ENCODE assay signal across 22 cellular contexts in genomic region chr11:72707032-72707431, GRCh38. TPM values are rescaled to one million over a fixed set of nuclear protein-coding genes. Genes with fewer than 3 reads are reported as not detected.
"Had no signal": no experiment of that assay in that cellular context is flagged by ENCODE, and none has a peak within 500 bp of the region (broad histone marks: within the 10 kb centered on the region; RNA-seq: fewer than 3 reads in every experiment).

No MANE protein-coding gene starts in this region.

- H3K4me1 Mint-ChIP-seq: activated naive CD8-positive, alpha-beta T cell treated with anti-CD3 and anti-CD28 coated beads, Interleukin-2, amount 50 U/mL, for 24 hours had no signal

- DNase-seq: activated CD4-positive, alpha-beta T cell treated with anti-CD3 and anti-CD28 coated beads for 1 hour; activated CD8-positive, alpha-beta memory T cell treated with anti-CD3 and anti-CD28 coated beads, Interleukin-2, amount 50 U/mL, for 48 hours; activated naive CD4-positive, alpha-beta T cell treated with anti-CD3 and anti-CD28 coated beads, Interleukin-2, amount 50 U/mL, for 16 hours; activated naive CD8-positive, alpha-beta T cell treated with anti-CD3 and anti-CD28 coated beads, Interleukin-2, amount 50 U/mL, for 24 hours; activated T-cell treated with anti-CD3 and anti-CD28 coated beads, Interleukin-2, amount 50 U/mL, for 4 hours; effector CD8-positive, alpha-beta T cell; glutamatergic neuron; immature natural killer cell; left lung; midbrain; stimulated activated CD4-positive, alpha-beta T cell treated with anti-CD3 and anti-CD28 coated beads, Interleukin-2, amount 100 ng/mL, for 48 hours; stimulated activated CD8-positive, alpha-beta memory T cell treated with anti-CD3 and anti-CD28 coated beads, Interleukin-4, amount 100 ng/mL, for 48 hours; substantia nigra; T-cell; thyroid gland had no signal

- H3K9me3 Mint-ChIP-seq: activated naive CD8-positive, alpha-beta T cell treated with anti-CD3 and anti-CD28 coated beads, Interleukin-2, amount 50 U/mL, for 24 hours; activated T-cell treated with anti-CD3 and anti-CD28 coated beads, Interleukin-2, amount 50 U/mL, for 4 hours; immature natural killer cell; stimulated activated naive CD8-positive, alpha-beta T cell treated with anti-CD3 and anti-CD28 coated beads, Interleukin-15, Interleukin-2, amounts not matched to agents 100 ng/mL and 50 ng/mL, for 24 hours; T-cell; T-helper 2 cell treated with Interferon-gamma antibody and Interleukin-4, amounts not matched to agents 5 μg/mL and 100 μg/mL, for 36 hours had no signal

- H3K27ac Mint-ChIP-seq: activated naive CD8-positive, alpha-beta T cell treated with anti-CD3 and anti-CD28 coated beads, Interleukin-2, amount 50 U/mL, for 24 hours; T-helper 2 cell treated with Interferon-gamma antibody and Interleukin-4, amounts not matched to agents 5 μg/mL and 100 μg/mL, for 36 hours had no signal

- H3K27me3 Mint-ChIP-seq: activated naive CD8-positive, alpha-beta T cell treated with anti-CD3 and anti-CD28 coated beads, Interleukin-2, amount 50 U/mL, for 24 hours; stimulated activated naive CD8-positive, alpha-beta T cell treated with anti-CD3 and anti-CD28 coated beads, Interleukin-15, Interleukin-2, amounts not matched to agents 100 ng/mL and 50 ng/mL, for 24 hours; T-cell had no signal

- H3K9me3 ChIP-seq: esophagus muscularis mucosa, left lung, thyroid gland had no signal

- H3K4me3 ChIP-seq: esophagus muscularis mucosa, hepatocyte, left lung, lung, thyroid gland had no signal

- ATAC-seq: activated naive CD8-positive, alpha-beta T cell treated with anti-CD3 and anti-CD28 coated beads, Interleukin-2, amount 50 U/mL, for 24 hours; activated T-cell treated with anti-CD3 and anti-CD28 coated beads, Interleukin-2, amount 50 U/mL, for 4 hours; left lung; T-cell had no signal

- H3K27me3 ChIP-seq: esophagus muscularis mucosa, hepatocyte, left lung, thyroid gland had no signal

- H3K4me3 Mint-ChIP-seq: activated naive CD8-positive, alpha-beta T cell treated with anti-CD3 and anti-CD28 coated beads, Interleukin-2, amount 50 U/mL, for 24 hours; activated T-cell treated with anti-CD3 and anti-CD28 coated beads, Interleukin-2, amount 50 U/mL, for 4 hours; stimulated activated naive CD8-positive, alpha-beta T cell treated with anti-CD3 and anti-CD28 coated beads, Interleukin-15, Interleukin-2, amounts not matched to agents 100 ng/mL and 50 ng/mL, for 24 hours; T-cell; T-helper 2 cell treated with Interferon-gamma antibody and Interleukin-4, amounts not matched to agents 5 μg/mL and 100 μg/mL, for 36 hours had no signal

- H3K27ac ChIP-seq: esophagus muscularis mucosa, hepatocyte, left lung, VCaP had no signal

RNA-seq across cellular contexts. Expression of gene PDE2A, which starts 32.8 kb away (rescaled TPM):
- total RNA-seq: chondrocyte had no signal
- polyA plus RNA-seq: immature natural killer cell had no signal
